1 cellular context compared by ENCODE assay signal in the genomic region with DNA sequence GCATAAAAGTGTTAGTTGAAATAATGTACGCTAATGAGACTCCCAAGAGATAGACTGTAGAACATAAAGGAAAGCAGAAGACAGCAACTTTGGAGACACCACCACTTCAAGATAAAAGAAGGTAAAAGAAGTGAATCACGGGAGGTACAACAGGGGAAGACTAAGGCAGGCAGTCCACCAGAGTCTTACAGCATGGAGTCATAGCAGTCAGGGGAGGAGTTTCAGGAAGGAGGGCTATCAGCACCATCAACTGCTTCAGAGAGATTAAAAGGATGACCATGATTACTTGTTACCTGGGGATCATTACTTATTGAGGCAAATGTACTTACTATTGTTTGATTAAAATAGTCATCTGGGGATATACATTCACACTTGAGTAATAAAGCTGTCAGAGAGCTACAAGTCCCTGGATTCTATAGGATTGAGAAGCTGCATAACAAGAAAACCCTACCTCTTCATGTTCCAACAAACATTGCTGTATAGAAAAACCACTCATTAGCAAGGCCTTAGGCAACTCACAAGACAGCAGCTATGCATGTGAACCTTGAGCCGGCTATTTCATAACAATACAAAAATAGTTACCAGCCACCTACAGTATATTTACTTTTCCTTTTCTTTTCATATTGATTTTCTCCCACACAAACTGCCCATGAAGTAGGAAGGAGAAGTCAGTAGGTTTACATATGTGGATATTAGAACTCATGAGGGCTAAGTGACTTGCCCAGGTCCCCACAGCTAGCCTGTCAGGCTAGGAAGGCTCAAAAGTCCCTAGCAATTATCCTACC.
TF ChIP-seq lines count a peak whose summit lies in the region.

No MANE protein-coding gene starts in this region.

TF ChIP-seq in HepG2, 621 proteins besides CTCF, POLR2A, EP300 and RAD21 (continued from another document and continues in another):
- TF ChIP-seq AKNA (CRISPR knock-in tag; IDR thresholded peaks at IDR 0.05; ENCODE audit: borderline replicate concordance) (no peak), TARDBP (CRISPR knock-in tag; IDR thresholded peaks at IDR 0.05) (peak; percentile 83), TEAD3 (CRISPR knock-in tag; optimal IDR thresholded peaks at IDR 0.05; ENCODE audit: borderline replicate concordance) (no peak), STAG1 (CRISPR knock-in tag; IDR thresholded peaks at IDR 0.05) (no peak), ETV6 (CRISPR knock-in tag; conservative IDR thresholded peaks at IDR 0.05) (no peak), TBL1XR1 (IDR thresholded peaks at IDR 0.05; ENCODE audit: borderline replicate concordance, low read length, partially characterized antibody) (peak; percentile 49), HOXA3 (CRISPR knock-in tag; IDR thresholded peaks at IDR 0.05) (peak; percentile 42; the same call in 1 of the 2 replicates), PTBP1 (IDR thresholded peaks at IDR 0.05; ENCODE audit: low read depth, low read length, poor library complexity, severe bottlenecking) (no peak), HMG20A (CRISPR knock-in tag; IDR thresholded peaks at IDR 0.05; ENCODE audit: borderline replicate concordance) (peak; percentile 96), NONO (IDR thresholded peaks at IDR 0.05) (no peak), NONO (CRISPR knock-in tag; conservative IDR thresholded peaks at IDR 0.05) (no peak), SALL1 (CRISPR knock-in tag; IDR thresholded peaks at IDR 0.05) (peak; percentile 78; the same call in 1 of the 2 replicates), ZMAT5 (CRISPR knock-in tag; IDR thresholded peaks at IDR 0.05; ENCODE audit: borderline replicate concordance, low read depth) (no peak), ZIK1 (CRISPR knock-in tag; IDR thresholded peaks at IDR 0.05; ENCODE audit: borderline replicate concordance, low read depth) (no peak), DR1 (CRISPR knock-in tag; IDR thresholded peaks at IDR 0.05) (no peak), PRPF4 (IDR thresholded peaks at IDR 0.05; ENCODE audit: low read depth, low read length, poor library complexity, severe bottlenecking) (no peak), FOXK1 (CRISPR knock-in tag; IDR thresholded peaks at IDR 0.05; ENCODE audit: borderline replicate concordance, low read depth) (no peak), TRIM22 (IDR thresholded peaks at IDR 0.05) (no peak), ZNF180 (CRISPR knock-in tag; IDR thresholded peaks at IDR 0.05; ENCODE audit: borderline replicate concordance, low read depth) (no peak), ZNF580 (CRISPR knock-in tag; IDR thresholded peaks at IDR 0.05; ENCODE audit: borderline replicate concordance, low read depth) (0 out of 2 replicates have a peak, but pooled peaks have one; percentile 40), ZKSCAN8 (CRISPR knock-in tag; IDR thresholded peaks at IDR 0.05; ENCODE audit: borderline replicate concordance) (peak; percentile 70; the same call in 1 of the 2 replicates), THAP11 (CRISPR knock-in tag; IDR thresholded peaks at IDR 0.05) (peak; percentile 71), XBP1 (CRISPR knock-in tag; IDR thresholded peaks at IDR 0.05) (no peak), FOXP4 (CRISPR knock-in tag; IDR thresholded peaks at IDR 0.05) (peak; percentile 50; the same call in 1 of the 2 replicates), ZNF556 (CRISPR knock-in tag; IDR thresholded peaks at IDR 0.05; ENCODE audit: borderline replicate concordance) (no peak; the same call in 1 of the 2 replicates), ZNF337 (CRISPR knock-in tag; IDR thresholded peaks at IDR 0.05; ENCODE audit: borderline replicate concordance, low read depth) (0 out of 2 replicates have a peak, but pooled peaks have one; percentile 52), CEBPG (CRISPR knock-in tag; IDR thresholded peaks at IDR 0.05) (peak; percentile 88), PCBP2 (optimal IDR thresholded peaks at IDR 0.05; ENCODE audit: low read depth, low read length, poor library complexity, severe bottlenecking) (no peak), ZNF138 (CRISPR knock-in tag; IDR thresholded peaks at IDR 0.05; ENCODE audit: low read depth) (no peak), AHDC1 (CRISPR knock-in tag; IDR thresholded peaks at IDR 0.05; ENCODE audit: borderline replicate concordance) (peak; percentile 88; the same call in 1 of the 2 replicates), ATF7-NPFF (CRISPR knock-in tag; IDR thresholded peaks at IDR 0.05; ENCODE audit: low read depth) (no peak)
- TF ChIP-seq, protein P1, sequence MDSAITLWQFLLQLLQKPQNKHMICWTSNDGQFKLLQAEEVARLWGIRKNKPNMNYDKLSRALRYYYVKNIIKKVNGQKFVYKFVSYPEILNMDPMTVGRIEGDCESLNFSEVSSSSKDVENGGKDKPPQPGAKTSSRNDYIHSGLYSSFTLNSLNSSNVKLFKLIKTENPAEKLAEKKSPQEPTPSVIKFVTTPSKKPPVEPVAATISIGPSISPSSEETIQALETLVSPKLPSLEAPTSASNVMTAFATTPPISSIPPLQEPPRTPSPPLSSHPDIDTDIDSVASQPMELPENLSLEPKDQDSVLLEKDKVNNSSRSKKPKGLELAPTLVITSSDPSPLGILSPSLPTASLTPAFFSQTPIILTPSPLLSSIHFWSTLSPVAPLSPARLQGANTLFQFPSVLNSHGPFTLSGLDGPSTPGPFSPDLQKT (CRISPR knock-in tag; IDR thresholded peaks at IDR 0.05; ENCODE audit: borderline replicate concordance), result no peak
- TF ChIP-seq, protein P2, sequence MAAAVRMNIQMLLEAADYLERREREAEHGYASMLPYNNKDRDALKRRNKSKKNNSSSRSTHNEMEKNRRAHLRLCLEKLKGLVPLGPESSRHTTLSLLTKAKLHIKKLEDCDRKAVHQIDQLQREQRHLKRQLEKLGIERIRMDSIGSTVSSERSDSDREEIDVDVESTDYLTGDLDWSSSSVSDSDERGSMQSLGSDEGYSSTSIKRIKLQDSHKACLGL (CRISPR knock-in tag; IDR thresholded peaks at IDR 0.05), result no peak
- TF ChIP-seq, protein P3, sequence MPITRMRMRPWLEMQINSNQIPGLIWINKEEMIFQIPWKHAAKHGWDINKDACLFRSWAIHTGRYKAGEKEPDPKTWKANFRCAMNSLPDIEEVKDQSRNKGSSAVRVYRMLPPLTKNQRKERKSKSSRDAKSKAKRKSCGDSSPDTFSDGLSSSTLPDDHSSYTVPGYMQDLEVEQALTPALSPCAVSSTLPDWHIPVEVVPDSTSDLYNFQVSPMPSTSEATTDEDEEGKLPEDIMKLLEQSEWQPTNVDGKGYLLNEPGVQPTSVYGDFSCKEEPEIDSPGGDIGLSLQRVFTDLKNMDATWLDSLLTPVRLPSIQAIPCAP (CRISPR knock-in tag; IDR thresholded peaks at IDR 0.05; ENCODE audit: low read depth), result no peak
